Comparison of ENCODE assay signal across 1 cellular context in the genomic region with DNA sequence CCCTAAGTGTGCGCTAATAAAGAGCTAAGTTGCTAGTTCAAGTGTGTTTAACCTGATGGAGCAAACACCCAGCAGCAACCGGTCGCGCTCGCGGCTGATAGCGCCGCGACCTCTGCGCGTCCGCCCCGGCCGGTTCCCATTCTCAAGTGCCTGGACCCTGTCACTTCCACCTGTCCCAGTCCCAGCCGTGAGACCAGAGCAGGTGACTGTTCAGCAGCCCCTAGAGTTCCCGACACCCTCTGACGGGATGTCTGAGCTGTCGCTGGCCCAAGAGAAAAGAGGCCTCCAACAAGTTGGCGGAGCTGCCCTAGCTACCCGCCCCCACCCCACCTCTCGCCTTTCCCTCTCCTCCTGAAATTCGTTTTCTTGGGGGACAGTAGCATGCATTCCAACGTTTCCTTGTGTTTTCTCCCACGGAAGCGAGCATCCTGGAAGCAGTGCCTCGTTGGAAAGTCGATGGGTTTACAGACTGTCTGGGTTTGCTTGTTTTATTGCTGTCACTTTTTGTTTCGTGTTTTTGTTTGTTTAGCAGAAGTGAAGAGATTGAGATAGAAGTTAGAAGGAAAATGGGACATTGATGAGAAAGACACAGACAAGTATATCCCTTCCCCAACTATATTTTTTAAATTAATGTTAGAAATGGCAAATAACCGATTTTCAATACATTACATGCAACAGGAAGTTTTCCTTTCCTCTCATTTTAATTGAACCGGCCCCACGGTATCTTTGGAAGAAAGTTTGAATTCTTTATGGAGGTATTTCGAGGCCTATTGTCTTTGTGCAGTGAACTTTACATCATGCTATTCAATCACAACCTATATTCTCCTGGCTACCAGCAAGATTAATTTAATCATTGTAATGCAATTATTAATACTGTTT.
TF ChIP-seq lines count a peak whose summit lies in the region.

No MANE protein-coding gene starts in this region.

TF ChIP-seq in GM12878, 131 proteins besides CTCF, POLR2A, EP300 and RAD21 (continued from another document):
- TF ChIP-seq, protein P1, sequence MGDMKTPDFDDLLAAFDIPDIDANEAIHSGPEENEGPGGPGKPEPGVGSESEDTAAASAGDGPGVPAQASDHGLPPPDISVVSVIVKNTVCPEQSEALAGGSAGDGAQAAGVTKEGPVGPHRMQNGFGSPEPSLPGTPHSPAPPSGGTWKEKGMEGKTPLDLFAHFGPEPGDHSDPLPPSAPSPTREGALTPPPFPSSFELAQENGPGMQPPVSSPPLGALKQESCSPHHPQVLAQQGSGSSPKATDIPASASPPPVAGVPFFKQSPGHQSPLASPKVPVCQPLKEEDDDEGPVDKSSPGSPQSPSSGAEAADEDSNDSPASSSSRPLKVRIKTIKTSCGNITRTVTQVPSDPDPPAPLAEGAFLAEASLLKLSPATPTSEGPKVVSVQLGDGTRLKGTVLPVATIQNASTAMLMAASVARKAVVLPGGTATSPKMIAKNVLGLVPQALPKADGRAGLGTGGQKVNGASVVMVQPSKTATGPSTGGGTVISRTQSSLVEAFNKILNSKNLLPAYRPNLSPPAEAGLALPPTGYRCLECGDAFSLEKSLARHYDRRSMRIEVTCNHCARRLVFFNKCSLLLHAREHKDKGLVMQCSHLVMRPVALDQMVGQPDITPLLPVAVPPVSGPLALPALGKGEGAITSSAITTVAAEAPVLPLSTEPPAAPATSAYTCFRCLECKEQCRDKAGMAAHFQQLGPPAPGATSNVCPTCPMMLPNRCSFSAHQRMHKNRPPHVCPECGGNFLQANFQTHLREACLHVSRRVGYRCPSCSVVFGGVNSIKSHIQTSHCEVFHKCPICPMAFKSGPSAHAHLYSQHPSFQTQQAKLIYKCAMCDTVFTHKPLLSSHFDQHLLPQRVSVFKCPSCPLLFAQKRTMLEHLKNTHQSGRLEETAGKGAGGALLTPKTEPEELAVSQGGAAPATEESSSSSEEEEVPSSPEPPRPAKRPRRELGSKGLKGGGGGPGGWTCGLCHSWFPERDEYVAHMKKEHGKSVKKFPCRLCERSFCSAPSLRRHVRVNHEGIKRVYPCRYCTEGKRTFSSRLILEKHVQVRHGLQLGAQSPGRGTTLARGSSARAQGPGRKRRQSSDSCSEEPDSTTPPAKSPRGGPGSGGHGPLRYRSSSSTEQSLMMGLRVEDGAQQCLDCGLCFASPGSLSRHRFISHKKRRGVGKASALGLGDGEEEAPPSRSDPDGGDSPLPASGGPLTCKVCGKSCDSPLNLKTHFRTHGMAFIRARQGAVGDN (IDR thresholded peaks at IDR 0.05), result no peak
- TF ChIP-seq MEF2A (IDR thresholded peaks at IDR 0.05; ENCODE audit: insufficient read depth, low read depth, low read length), result no peak
- 0 out of 2 replicates have a peak, but pooled peaks have one; percentile 21 for TF ChIP-seq EZH2 (IDR thresholded peaks at IDR 0.05; ENCODE audit: borderline replicate concordance, control insufficient read depth, low read depth, low read length)
- no peak for TF ChIP-seq RFX5 (IDR thresholded peaks at IDR 0.05; ENCODE audit: low read depth, low read length)
